14 cellular contexts compared by ENCODE assay signal in the genomic region with DNA sequence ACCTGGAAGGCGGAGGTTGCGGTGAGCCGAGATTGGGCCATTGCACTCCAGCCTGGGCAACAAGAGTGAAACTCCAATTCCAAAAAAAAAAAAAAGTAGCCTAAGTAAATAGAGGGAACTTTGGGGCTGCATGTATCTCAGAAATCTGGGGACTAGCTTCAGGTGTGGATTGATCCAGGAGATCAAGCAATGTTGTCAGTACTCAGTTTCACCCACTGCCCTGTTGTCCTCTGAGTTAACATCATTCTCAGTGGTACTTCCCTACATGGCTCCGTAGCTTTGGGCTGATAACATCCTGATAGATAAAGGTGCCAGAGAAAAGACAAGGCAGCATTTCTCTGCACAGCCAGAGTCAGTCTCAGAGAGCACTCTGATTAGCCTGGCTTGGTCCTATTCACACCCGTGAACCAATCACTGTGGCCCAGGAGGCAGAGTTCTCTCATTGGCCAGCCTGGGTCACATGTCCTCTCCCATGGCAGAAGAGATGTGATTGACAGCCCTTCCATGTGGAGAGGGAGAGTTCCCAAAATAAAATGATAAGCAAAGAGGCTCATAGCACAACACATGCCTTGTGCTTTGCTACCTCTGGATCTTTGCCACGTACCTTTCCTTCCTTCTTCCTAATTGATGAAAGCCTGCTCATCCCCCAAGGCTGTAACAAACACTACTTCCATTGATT.
DNase-seq lines count a peak whose midpoint lies in the region; ATAC-seq, FAIRE-seq and TF ChIP-seq lines count a peak whose summit lies in the region.
"Had no signal": no experiment of that assay in that cellular context is flagged by ENCODE, and none has a peak within 500 bp of the region (broad histone marks: within the 10 kb centered on the region; RNA-seq: fewer than 3 reads in every experiment).

No MANE protein-coding gene starts in this region.

- H3K9me3 Mint-ChIP-seq in stimulated activated naive CD8-positive, alpha-beta T cell treated with anti-CD3 and anti-CD28 coated beads, Interleukin-15, amount 100 ng/mL, for 72 hours, result no peaks in the 10 kb centered on the region

- no peak overlapping the region for H3K4me2 ChIP-seq in GM12878 (ENCODE audit: control insufficient read depth, insufficient read depth)

- CTCF ChIA-PET in GM12878 (lab: Yijun Ruan, JAX), result no interaction called here

- H3K4me1 Mint-ChIP-seq in stimulated activated naive CD8-positive, alpha-beta T cell treated with anti-CD3 and anti-CD28 coated beads, Interleukin-15, amount 100 ng/mL, for 72 hours, result no peaks in the 10 kb centered on the region

- TF ChIP-seq CTCF in GM12878 (IDR thresholded peaks at IDR 0.05 in 2 of 3, conservative IDR thresholded peaks at IDR 0.05 in 1 of 3; ENCODE audit: control insufficient read depth in 2 of 3, extremely low read depth in 1 of 3, insufficient read depth in 1 of 3, low read depth in 3 of 3, low read length in 3 of 3) (no peak), D721Med (IDR thresholded peaks at IDR 0.05; ENCODE audit: insufficient read depth, missing control alignments) (no peak)

- POLR2A ChIA-PET in GM12878 (lab: Charles Lee), result no interaction called here

- intact Hi-C loops in GM12878 (cut with micrococcal nuclease; ENCODE audit: unreplicated experiment), result no loop called here

- H4K20me1 ChIP-seq in GM12878 (ENCODE audit: control insufficient read depth, insufficient read depth), result no peaks in the 10 kb centered on the region

- no peaks in the 10 kb centered on the region for H3K9me3 ChIP-seq in GM12878 (replicated peaks; ENCODE audit: control insufficient read depth, insufficient read depth, low read length)
- H3K9me3 ChIP-seq: upper lobe of left lung had no signal

- no peak overlapping the region for H3K4me3 Mint-ChIP-seq in stimulated activated naive CD8-positive, alpha-beta T cell treated with anti-CD3 and anti-CD28 coated beads, Interleukin-15, amount 100 ng/mL, for 72 hours

- no peak overlapping the region for H3K9ac ChIP-seq in GM12878 (ENCODE audit: control insufficient read depth, insufficient read depth, low read length)

- no peak overlapping the region for H3K27ac ChIP-seq in GM12878 (ENCODE audit: control insufficient read depth, insufficient read depth)
- H3K27ac ChIP-seq: SK-N-MC, upper lobe of left lung had no signal

- TF ChIP-seq POLR2A in GM12878 (IDR thresholded peaks at IDR 0.05; ENCODE audit: low read depth, low read length), result no peak

- TF ChIP-seq RAD21 in GM12878 (IDR thresholded peaks at IDR 0.05; ENCODE audit: insufficient read depth, low read depth, low read length), result no peak

- in situ Hi-C loops in GM12878 (cut with MboI), result no loop called here

- H3K4me3 ChIP-seq in GM12878, result no peak overlapping the region
- H3K4me3 ChIP-seq: SK-N-MC, upper lobe of left lung had no signal

- H3K79me2 ChIP-seq in GM12878 (ENCODE audit: control insufficient read depth, insufficient read depth, low read length), result no peaks in the 10 kb centered on the region

- no peaks in the 10 kb centered on the region for H3K27me3 Mint-ChIP-seq in stimulated activated naive CD8-positive, alpha-beta T cell treated with anti-CD3 and anti-CD28 coated beads, Interleukin-15, amount 100 ng/mL, for 72 hours

- H3K27me3 ChIP-seq in GM12878 (replicated peaks in 1 of 2; ENCODE audit: control insufficient read depth in 2 of 2, insufficient read depth in 2 of 2, low read length in 1 of 2), result no peaks in the 10 kb centered on the region
- H3K27me3 ChIP-seq: upper lobe of left lung had no signal

- H3K27ac Mint-ChIP-seq in stimulated activated naive CD8-positive, alpha-beta T cell treated with anti-CD3 and anti-CD28 coated beads, Interleukin-15, amount 100 ng/mL, for 72 hours, result no peak overlapping the region

- TSS peak; percentile 60 for BruUV-seq in GM12878 (replicated peaks; lab: Mats Ljungman, UMichigan)

- H3K4me1 ChIP-seq in GM12878 (ENCODE audit: control insufficient read depth, insufficient read depth, low read length), result no peaks in the 10 kb centered on the region
- H3K4me1 ChIP-seq: upper lobe of left lung had no signal

- RAD21 ChIA-PET in GM12878 (lab: Charles Lee; ENCODE audit: unreplicated experiment), result interaction anchor here (0.7 kb wide), 1 partner anchor 101 kb away, joined by 3 read pairs; no protein-coding TSS in a partner anchor

- no peak for FAIRE-seq in GM12878 (lab: Jason Lieb, UNC)
- FAIRE-seq in D721Med (lab: Jason Lieb, UNC), result no peak
- FAIRE-seq: bronchial epithelial cell, H54 had no signal

- peak; percentile 28 for ATAC-seq in stimulated activated naive CD8-positive, alpha-beta T cell treated with anti-CD3 and anti-CD28 coated beads, Interleukin-15, Interleukin-2, amounts not matched to agents 100 U/mL and 50 U/mL, for 24 hours
- ATAC-seq in stimulated activated naive CD8-positive, alpha-beta T cell treated with anti-CD3 and anti-CD28 coated beads, Interleukin-15, amount 100 ng/mL, for 72 hours, result no peak
- ATAC-seq in GM12878 (peak; percentile 54), HG02610 (IDR thresholded peaks at IDR 0.05; ENCODE audit: unreplicated experiment) (no peak), GM19023 (IDR thresholded peaks at IDR 0.05; ENCODE audit: unreplicated experiment) (no peak)

- H2AFZ ChIP-seq in GM12878 (ENCODE audit: control insufficient read depth, low read depth, low read length), result no peak overlapping the region

- 98% methylated on average over 6 of the region's 6 CpGs for WGBS in GM12878 (ENCODE audit: insufficient coverage, insufficient replicate concordance, low lambda C conversion rate, missing lambda C conversion rate)

- TF ChIP-seq EP300 in GM12878 (IDR thresholded peaks at IDR 0.05; ENCODE audit: borderline replicate concordance in 1 of 2, control insufficient read depth in 1 of 2, low read depth in 2 of 2, low read length in 2 of 2), result no peak

- SMC1A ChIA-PET in GM12878 (lab: Charles Lee; ENCODE audit: uncharacterized antibody, unreplicated experiment), result no interaction called here

- DNase-seq in stimulated activated naive CD8-positive, alpha-beta T cell treated with anti-CD3 and anti-CD28 coated beads, Interleukin-15, Interleukin-2, amounts not matched to agents 100 U/mL and 50 U/mL, for 24 hours, result no peak
- no peak for DNase-seq in stimulated activated naive CD8-positive, alpha-beta T cell treated with anti-CD3 and anti-CD28 coated beads, Interleukin-15, amount 100 ng/mL, for 72 hours
- DNase-seq in GM12878 (ENCODE audit: low read depth, low spot score) (no peak), iPS-NIHi11 (ENCODE audit: low spot score) (peak; percentile 43), D721Med (ENCODE audit: insufficient read length, low spot score) (no peak), activated T-cell treated with anti-CD3 and anti-CD28 coated beads for 4 hours (no peak)
- DNase-seq: activated T-cell treated with anti-CD3 and anti-CD28 coated beads, Interleukin-2, amount 50 U/mL, for 48 hours; NCI-H446; upper lobe of left lung had no signal

- H3K36me3 ChIP-seq in GM12878 (ENCODE audit: control insufficient read depth in 2 of 2, insufficient read depth in 2 of 2, low read length in 1 of 2), result peaks cover 36 to 41% of the 10 kb centered on the region in 2 experiments

TF ChIP-seq in GM12878, 131 proteins besides CTCF, POLR2A, EP300 and RAD21 (continues in another document):
- TF ChIP-seq RBBP5 (conservative IDR thresholded peaks at IDR 0.05) (no peak), POLR2AphosphoS5 (IDR thresholded peaks at IDR 0.05; ENCODE audit: low read length) (no peak), JUND (IDR thresholded peaks at IDR 0.05; ENCODE audit: low read depth, low read length) (no peak), SP1 (IDR thresholded peaks at IDR 0.05; ENCODE audit: low read depth, low read length) (no peak), ZNF217 (IDR thresholded peaks at IDR 0.05) (no peak), CHD4 (IDR thresholded peaks at IDR 0.05) (no peak), NBN (IDR thresholded peaks at IDR 0.05) (no peak), PRDM15 (CRISPR knock-in tag; IDR thresholded peaks at IDR 0.05) (no peak), RAD51 (IDR thresholded peaks at IDR 0.05) (0 out of 2 replicates have a peak, but pooled peaks have one; percentile 25), ATF3 (IDR thresholded peaks at IDR 0.05; ENCODE audit: borderline replicate concordance, extremely low read depth, low read depth, low read length) (0 out of 2 replicates have a peak, but pooled peaks have one; percentile 19), SIN3A (IDR thresholded peaks at IDR 0.05; ENCODE audit: low read depth, low read length) (no peak)

Comparison
In these comparisons a context has a peak if more than half of its experiments do, and no peak if none do; other contexts are left out.
1. ATAC-seq: peak in stimulated activated naive CD8-positive, alpha-beta T cell treated with anti-CD3 and anti-CD28 coated beads, Interleukin-15, Interleukin-2, amounts not matched to agents 100 U/mL and 50 U/mL, for 24 hours (single experiment) and GM12878 (single experiment); none in stimulated activated naive CD8-positive, alpha-beta T cell treated with anti-CD3 and anti-CD28 coated beads, Interleukin-15, amount 100 ng/mL, for 72 hours (single experiment), HG02610 (single experiment) and GM19023 (single experiment).